33 cellular contexts compared by ENCODE assay signal in the genomic region with DNA sequence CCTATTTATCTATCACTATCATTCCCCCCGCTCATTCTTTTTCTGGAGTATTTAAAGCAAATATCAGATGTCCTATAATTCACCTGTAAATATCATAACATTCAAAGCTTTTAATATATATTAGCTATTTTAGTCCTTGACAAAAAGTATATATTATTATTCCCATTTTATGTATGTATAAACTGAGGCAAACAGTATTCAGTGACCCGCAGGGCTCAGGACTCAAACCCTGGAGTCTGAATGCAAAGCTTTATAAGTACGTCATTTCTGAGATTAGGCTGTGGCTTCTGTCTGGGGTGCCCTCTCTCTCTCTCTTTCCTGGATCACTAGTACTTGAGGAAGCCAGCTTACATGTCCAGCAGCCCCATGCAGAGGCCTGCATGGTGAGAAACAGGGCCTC.
"Had no signal": no experiment of that assay in that cellular context is flagged by ENCODE, and none has a peak within 500 bp of the region (broad histone marks: within the 10 kb centered on the region; RNA-seq: fewer than 3 reads in every experiment).

No MANE protein-coding gene starts in this region.

- DNase-seq: activated effector memory CD4-positive, alpha-beta T cell treated with anti-CD3 and anti-CD28 coated beads, Interleukin-2, amount 50 U/mL, for 16 hours; activated effector memory CD4-positive, alpha-beta T cell treated with Interleukin-2 at 50 U/mL for 16 hours; activated gamma-delta T cell; activated gamma-delta T cell treated with Interleukin-2 at 50 U/mL for 16 hours; activated naive CD4-positive, alpha-beta T cell; activated naive CD4-positive, alpha-beta T cell treated with anti-CD3 and anti-CD28 coated beads for 36 hours; activated naive CD4-positive, alpha-beta T cell treated with anti-CD3 and anti-CD28 coated beads, Interleukin-2, amount 10 ng/mL, durations not matched to agents 7 days and 5 days; activated naive CD4-positive, alpha-beta T cell treated with anti-CD3 and anti-CD28 coated beads, Interleukin-2, amount 50 U/mL, for 16 hours; activated naive CD4-positive, alpha-beta T cell treated with Interleukin-2 at 50 U/mL for 16 hours; activated naive CD8-positive, alpha-beta T cell treated with anti-CD3 and anti-CD28 coated beads for 36 hours; activated naive CD8-positive, alpha-beta T cell treated with anti-CD3 and anti-CD28 coated beads, Interleukin-2, amount 10 ng/mL, durations not matched to agents 7 days and 5 days; activated naive CD8-positive, alpha-beta T cell treated with anti-CD3 and anti-CD28 coated beads, Interleukin-2, amount 50 U/mL, for 24 hours; activated T-cell treated with anti-CD3 and anti-CD28 coated beads, Interleukin-2, amount 50 U/mL, for 1 hour; activated T-cell treated with anti-CD3 and anti-CD28 coated beads, Interleukin-2, amount 50 U/mL, for 24 hours; activated T-cell treated with anti-CD3 and anti-CD28 coated beads, Interleukin-2, amount 50 U/mL, for 4 hours; activated T-cell treated with anti-CD3 and anti-CD28 coated beads, Interleukin-2, amount 50 U/mL, for 48 hours; activated T-cell treated with anti-CD3 and anti-CD28 coated beads, Interleukin-2, amount 50 U/mL, for 72 hours; adrenal gland; amniotic stem cell; amygdala; aorta; body of pancreas; brain microvascular endothelial cell; caudate nucleus; central memory CD4-positive, alpha-beta T cell; cerebellar nuclear complex had no signal

- ATAC-seq: activated naive CD4-positive, alpha-beta T cell treated with anti-CD3 and anti-CD28 coated beads, Interleukin-2, amount 50 U/mL, for 72 hours; activated naive CD8-positive, alpha-beta T cell treated with anti-CD3 and anti-CD28 coated beads, Interleukin-2, amount 50 U/mL, for 24 hours; activated T-cell treated with anti-CD3 and anti-CD28 coated beads, Interleukin-2, amount 50 U/mL, for 4 hours; activated T-cell treated with anti-CD3 and anti-CD28 coated beads, Interleukin-2, amount 50 U/mL, for 72 hours; activated T-helper 17 cell treated with anti-CD3 and anti-CD28 coated beads, Interleukin-2, amount 50 U/mL, for 72 hours; body of pancreas had no signal

- FAIRE-seq: astrocyte, bronchial epithelial cell had no signal

- H3K27me3 ChIP-seq: adrenal gland, ascending aorta, body of pancreas, brain microvascular endothelial cell, breast epithelium, cardiac muscle cell had no signal

- H3K4me3 ChIP-seq: adrenal gland, ascending aorta, body of pancreas, breast epithelium, cardiac muscle cell had no signal

- H3K4me1 ChIP-seq: adrenal gland, ascending aorta, breast epithelium had no signal

- H3K36me3 ChIP-seq: adrenal gland, ascending aorta, brain microvascular endothelial cell, breast epithelium, cardiac muscle cell had no signal

- H3K9me3 ChIP-seq: adrenal gland, ascending aorta, body of pancreas, breast epithelium had no signal

- H3K27ac ChIP-seq: adrenal gland, ascending aorta, body of pancreas, brain microvascular endothelial cell, breast epithelium, cardiac muscle cell had no signal
